Comparison of ENCODE assay signal across 22 cellular contexts in genomic region chr14:22289570-22289969, GRCh38.
DNase-seq lines count a peak whose midpoint lies in the region; ATAC-seq, FAIRE-seq and TF ChIP-seq lines count a peak whose summit lies in the region.
"Had no signal": no experiment of that assay in that cellular context is flagged by ENCODE, and none has a peak within 500 bp of the region (broad histone marks: within the 10 kb centered on the region; RNA-seq: fewer than 3 reads in every experiment).

No MANE protein-coding gene starts in this region.

- no peak for DNase-seq in Calu3
- peak; percentile 78 for DNase-seq in PC-3
- peak; percentile 88 for DNase-seq in bronchial epithelial cell (ENCODE audit: low read depth)
- DNase-seq in kidney tubule cell (ENCODE audit: low spot score): peak; percentile 72
- no peak for DNase-seq in COR-L47 (lab: John Stamatoyannopoulos, UW)
- no peak for DNase-seq in stimulated activated CD4-positive, alpha-beta T cell treated with anti-CD3 and anti-CD28 coated beads, Interleukin-15, amount 100 ng/mL, for 24 hours
- no peak for DNase-seq in activated T-cell treated with anti-CD3 and anti-CD28 coated beads, Interleukin-2, amount 50 U/mL, for 48 hours
- DNase-seq: DMS79, GM23248, KBM-7, NCI-H1092, NCI-H1436 treated with DMSO at 0.1 percent for 48 hours, NCI-H2029 treated with DMSO at 0.1 percent for 48 hours, NCI-H345, NCI-H524 treated with DMSO at 0.1 percent for 48 hours, NCI-H82, SHP77, SK-N-SH had no signal

- H3K4me3 Mint-ChIP-seq in Calu3 (ENCODE audit: low read depth, unreplicated experiment): peak overlapping the region; percentile 1

- BruUV-seq in Calu3 (replicated peaks; lab: Mats Ljungman, UMichigan): no TSS peak
- no TSS peak for BruUV-seq in PC-3 (replicated peaks; lab: Mats Ljungman, UMichigan)

- H3K9me3 Mint-ChIP-seq in Calu3 (ENCODE audit: low read depth, unreplicated experiment): no peaks in the 10 kb centered on the region

- H3K36me3 Mint-ChIP-seq in Calu3 (ENCODE audit: insufficient read depth, unreplicated experiment): no peaks in the 10 kb centered on the region

- POLR2A ChIA-PET in PC-3 (lab: Charles Lee; ENCODE audit: unreplicated experiment): interaction anchor here (0.6 kb wide), 1 partner anchor 640 kb away, joined by 3 read pairs; the partner anchor contains the start of gene PRMT5

- no peaks in the 10 kb centered on the region for H4K20me1 ChIP-seq in PC-3 (ENCODE audit: low read length)

- FAIRE-seq in bronchial epithelial cell (lab: Jason Lieb, UNC): no peak
- FAIRE-seq: A204.1 had no signal

- H3K9ac ChIP-seq in PC-3 (ENCODE audit: low read length): no peak overlapping the region
- H3K9ac ChIP-seq: GM23248, SK-N-SH had no signal

- no peaks in the 10 kb centered on the region for H3K36me3 ChIP-seq in PC-3 (ENCODE audit: low read depth, low read length)
- no peaks in the 10 kb centered on the region for H3K36me3 ChIP-seq in bronchial epithelial cell (ENCODE audit: control insufficient read depth, insufficient read depth, low read length)

- H3K4me2 ChIP-seq in PC-3 (ENCODE audit: low read length): 0 out of 2 replicates have a peak overlapping the region, but pooled peaks have one; percentile 24
- H3K4me2 ChIP-seq: SK-N-SH had no signal

- peaks cover 44% of the 10 kb centered on the region for H3K4me1 ChIP-seq in PC-3 (ENCODE audit: insufficient read depth, low read length)

- TF ChIP-seq CTCF in Calu3 (IDR thresholded peaks at IDR 0.05; ENCODE audit: unreplicated experiment) (no peak), PC-3 (conservative IDR thresholded peaks at IDR 0.05; ENCODE audit: low read depth, low read length) (no peak), bronchial epithelial cell (IDR thresholded peaks at IDR 0.05; ENCODE audit: insufficient read depth, low read length, severe bottlenecking) (no peak)

- CTCF ChIA-PET in Calu3 (lab: Charles Lee): no interaction called here
- CTCF ChIA-PET in PC-3 (lab: Charles Lee): no interaction called here

- no peaks in the 10 kb centered on the region for H3K79me2 ChIP-seq in PC-3 (ENCODE audit: low read length)

- no peak overlapping the region for H3K4me3 ChIP-seq in PC-3 (ENCODE audit: low read length)
- H3K4me3 ChIP-seq in bronchial epithelial cell (ENCODE audit: low read depth, low read length): no peak overlapping the region
- H3K4me3 ChIP-seq: GM23248 had no signal

- peaks cover 36% of the 10 kb centered on the region for H3K4me1 Mint-ChIP-seq in Calu3 (ENCODE audit: low read depth, unreplicated experiment)

- peak; percentile 46 for ATAC-seq in PC-3
- ATAC-seq in HG03442 (IDR thresholded peaks at IDR 0.05; ENCODE audit: unreplicated experiment): no peak
- ATAC-seq: HCT116 had no signal

- no peaks in the 10 kb centered on the region for H3K9me3 ChIP-seq in PC-3 (ENCODE audit: low read length)
- H3K9me3 ChIP-seq: SK-N-SH had no signal

- H3K9me2 ChIP-seq in PC-3 (replicated peaks; ENCODE audit: low read length): no peaks in the 10 kb centered on the region
- H3K9me2 ChIP-seq: SK-N-SH had no signal

- H3F3A ChIP-seq in PC-3 (ENCODE audit: low read length, unreplicated experiment): no peaks in the 10 kb centered on the region

- peak overlapping the region; percentile 46 for H3K27ac Mint-ChIP-seq in Calu3 (ENCODE audit: unreplicated experiment)

- no peak overlapping the region for H2AFZ ChIP-seq in PC-3 (ENCODE audit: low read length)
- H2AFZ ChIP-seq: GM23248 had no signal

- no peak overlapping the region for H3K27ac ChIP-seq in PC-3 (ENCODE audit: low read length)
- H3K27ac ChIP-seq: C4-2B, GM23248 had no signal

- H3K27me3 ChIP-seq in PC-3 (ENCODE audit: low read length): no peaks in the 10 kb centered on the region
- H3K27me3 ChIP-seq in bronchial epithelial cell (ENCODE audit: control insufficient read depth, insufficient read depth, low read length): no peaks in the 10 kb centered on the region

- no peaks in the 10 kb centered on the region for H3K27me3 Mint-ChIP-seq in Calu3 (ENCODE audit: unreplicated experiment)

- intact Hi-C loops in Calu3 (cut with micrococcal nuclease; ENCODE audit: unreplicated experiment): no loop called here
- intact Hi-C loops in PC-3 (cut with micrococcal nuclease): no loop called here

Comparison
In these comparisons a context has a peak if more than half of its experiments do, and no peak if none do; other contexts are left out.
1. DNase-seq: peak in PC-3 (single experiment), bronchial epithelial cell (single experiment) and kidney tubule cell (single experiment); none in Calu3 (single experiment), COR-L47 (single experiment), stimulated activated CD4-positive, alpha-beta T cell treated with anti-CD3 and anti-CD28 coated beads, Interleukin-15, amount 100 ng/mL, for 24 hours (single experiment) and activated T-cell treated with anti-CD3 and anti-CD28 coated beads, Interleukin-2, amount 50 U/mL, for 48 hours (0 of 2).